ENCODE assay signal across 7 cellular contexts in the genomic region with DNA sequence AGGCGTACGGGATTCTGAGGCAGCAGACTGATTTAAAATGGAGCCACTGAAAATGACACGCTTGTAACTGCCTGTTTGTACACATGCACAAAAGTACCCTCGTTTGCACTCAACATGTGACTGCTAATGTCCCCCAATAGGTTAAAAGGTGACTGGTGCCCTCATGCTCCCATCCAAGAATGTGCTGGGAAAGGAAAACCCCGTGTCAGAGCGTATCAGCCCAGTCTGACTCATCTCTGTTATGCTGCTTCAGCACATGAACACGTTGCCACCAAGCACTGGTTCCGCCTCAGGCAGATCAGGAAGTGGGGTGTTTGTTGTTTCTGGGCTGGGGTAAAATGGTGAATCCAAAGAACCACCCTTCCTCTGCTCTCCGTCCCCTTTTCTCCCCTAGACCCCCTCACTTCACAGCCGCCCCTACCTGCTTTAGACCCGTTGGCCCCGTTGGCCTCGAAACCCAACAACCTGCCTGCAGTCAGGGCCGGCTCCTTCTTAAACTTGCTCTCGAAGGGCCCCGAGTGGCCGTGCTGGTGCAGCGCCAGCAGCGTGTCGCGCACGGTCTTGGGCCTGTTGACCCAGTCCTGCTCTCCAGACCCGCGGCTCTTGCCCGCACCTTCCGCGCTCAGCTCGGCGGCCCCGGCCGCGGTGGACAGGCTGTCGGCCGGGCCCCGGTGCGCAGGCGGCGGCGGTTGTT. TPM values are rescaled to one million over a fixed set of nuclear protein-coding genes. Genes with fewer than 3 reads are reported as not detected.
DNase-seq lines count a peak whose midpoint lies in the region; ATAC-seq and TF ChIP-seq lines count a peak whose summit lies in the region.

No MANE protein-coding gene starts in this region.

- H3K4me3 ChIP-seq in lower leg skin (ENCODE audit: low read depth, poor library complexity, severe bottlenecking) = peak overlapping the region; percentile 85

- peak; percentile 21 for ATAC-seq in GM18498 (IDR thresholded peaks at IDR 0.05; ENCODE audit: unreplicated experiment)
- peak; percentile 21 for ATAC-seq in HG03066 (IDR thresholded peaks at IDR 0.05; ENCODE audit: low read depth, unreplicated experiment)

- DNase-seq in NCI-H69 (lab: John Stamatoyannopoulos, UW) (peak; percentile 87), dermis blood vessel endothelial cell (peak; percentile 95), lower leg skin (ENCODE audit: low spot score in 2 of 2) (peak; percentile 93 to 96)
- peak; percentile 70 to 76 for DNase-seq in activated CD4-positive, alpha-beta T cell treated with anti-CD3 and anti-CD28 coated beads, Interleukin-2, amount 50 U/mL, for 4 hours
- peak; percentile 40 to 62 (median 57) for DNase-seq in stimulated activated CD4-positive, alpha-beta T cell treated with anti-CD3 and anti-CD28 coated beads, TNF-alpha, amount 100 ng/mL, for 1 hour (ENCODE audit: low read depth in 3 of 3, low spot score in 1 of 3)

- no peak for TF ChIP-seq CTCF in lower leg skin (IDR thresholded peaks at IDR 0.05)

- 0% methylated on average over 22 to 34 of the region's 39 CpGs for WGBS in lower leg skin, 2 donors

- intact Hi-C loops in lower leg skin (cut with DNase I; ENCODE audit: low total_unique reads) = loop anchor here (5.0 to 10.0 kb wide), 3 partner anchors 76 to 459 kb away; no protein-coding TSS in a partner anchor

- TF ChIP-seq POLR2A in lower leg skin (IDR thresholded peaks at IDR 0.05) = no peak

RNA-seq across cellular contexts. Expression of a gene that starts 1.8 kb away (rescaled TPM):
- total RNA-seq in dermis blood vessel endothelial cell (104 and 115 TPM in 2 replicates), lower leg skin (100 to 1,000 TPM; 121 to 149 (median 137) TPM)

Comparison
In these comparisons a context has a peak if more than half of its experiments do, and no peak if none do; other contexts are left out.
1. Peak in every context shown above with its lines: DNase-seq, ATAC-seq and H3K4me3 ChIP-seq.